In genomic region chr15:43105077-43105769, GRCh38 we compare ENCODE assay signal across 8 cellular contexts.
A peak's percentile ranks its signal among the peaks of the same experiment; 100 is the strongest.
DNase-seq lines count a peak whose midpoint lies in the region; ATAC-seq and TF ChIP-seq lines count a peak whose summit lies in the region.

No MANE protein-coding gene starts in this region.

- ATAC-seq in HG03520 (IDR thresholded peaks at IDR 0.05; ENCODE audit: unreplicated experiment) (peak; percentile 24), HG03139 (IDR thresholded peaks at IDR 0.05; ENCODE audit: unreplicated experiment) (no peak), HG03196 (IDR thresholded peaks at IDR 0.05; ENCODE audit: unreplicated experiment) (no peak)

- H3K9me3 ChIP-seq in muscle layer of duodenum (ENCODE audit: control insufficient read depth in 1 of 2, low read length in 2 of 2), result no peaks in the 10 kb centered on the region

- peak overlapping the region; percentile 98 for H3K27ac ChIP-seq in muscle layer of duodenum (ENCODE audit: low read length)

- H3K4me3 ChIP-seq in epithelial cell of esophagus (ENCODE audit: low read length), result peak overlapping the region; percentile 67
- peak overlapping the region; percentile 90 to 97 for H3K4me3 ChIP-seq in muscle layer of duodenum (ENCODE audit: low read depth in 1 of 2, low read length in 2 of 2)

- H3K4me1 ChIP-seq in muscle layer of duodenum (ENCODE audit: control insufficient read depth in 1 of 2, insufficient read depth in 2 of 2, low read length in 2 of 2), result peaks cover 6 to 16% of the 10 kb centered on the region in 2 donors

- no peaks in the 10 kb centered on the region for H3K27me3 ChIP-seq in muscle layer of duodenum (ENCODE audit: low read depth, low read length)

- peaks cover 2 to 4% of the 10 kb centered on the region in 2 donors for H3K36me3 ChIP-seq in muscle layer of duodenum (ENCODE audit: control insufficient read depth in 1 of 2, insufficient read depth in 2 of 2, low read length in 2 of 2)

- DNase-seq in activated T-cell treated with anti-CD3 and anti-CD28 coated beads for 1 hour (ENCODE audit: low read depth) (peak; percentile 8), activated T-cell treated with anti-CD3 and anti-CD28 coated beads for 4 hours (no peak), epithelial cell of esophagus (ENCODE audit: low read depth) (peak; percentile 41)
- peak; percentile 15 for DNase-seq in activated CD4-positive, alpha-beta T cell treated with anti-CD3 and anti-CD28 coated beads for 1 hour

- peak; percentile 23 for TF ChIP-seq CTCF in epithelial cell of esophagus (IDR thresholded peaks at IDR 0.05; ENCODE audit: insufficient read depth, low read depth, low read length, missing control alignments)
